8 cellular contexts compared by ENCODE assay signal in genomic region chr7:105677803-105678583, GRCh38.
DNase-seq lines count a peak whose midpoint lies in the region; ATAC-seq and TF ChIP-seq lines count a peak whose summit lies in the region.

No MANE protein-coding gene starts in this region.

- H3K4me1 ChIP-seq in body of pancreas: peaks cover 61% of the 10 kb centered on the region
- peaks cover 0 to 58% (median 37%) of the 10 kb centered on the region in 4 donors for H3K4me1 ChIP-seq in sigmoid colon

- WGBS in body of pancreas, 2 donors: 57 to 71% methylated on average over 11 of the region's 11 CpGs
- WGBS in sigmoid colon, 2 donors: 38 to 43% methylated on average over 11 of the region's 11 CpGs

- no peaks in the 10 kb centered on the region for H3K9me3 Mint-ChIP-seq in T-helper 1 cell treated with Interleukin-12 subunit alpha and Interleukin-12 subunit beta and Interleukin-4 antibody, amounts not matched to agents 30 μg/mL and 1 μg/mL, for 36 hours

- H3K4me1 Mint-ChIP-seq in T-helper 1 cell treated with Interleukin-12 subunit alpha and Interleukin-12 subunit beta and Interleukin-4 antibody, amounts not matched to agents 30 μg/mL and 1 μg/mL, for 36 hours (ENCODE audit: low read depth): peaks cover 56% of the 10 kb centered on the region

- TF ChIP-seq EP300 in sigmoid colon (IDR thresholded peaks at IDR 0.05): no peak

- TF ChIP-seq CTCF in body of pancreas (IDR thresholded peaks at IDR 0.05): no peak
- TF ChIP-seq CTCF in sigmoid colon (IDR thresholded peaks at IDR 0.05): no peak

- peaks cover 4% of the 10 kb centered on the region for H3K36me3 Mint-ChIP-seq in T-helper 1 cell treated with Interleukin-12 subunit alpha and Interleukin-12 subunit beta and Interleukin-4 antibody, amounts not matched to agents 30 μg/mL and 1 μg/mL, for 36 hours (ENCODE audit: low read depth)

- TF ChIP-seq POLR2A in GM18526 (IDR thresholded peaks at IDR 0.05; ENCODE audit: extremely low read depth, insufficient read length) (peak; percentile 32), body of pancreas (IDR thresholded peaks at IDR 0.05) (no peak), sigmoid colon (IDR thresholded peaks at IDR 0.05) (no peak)

- peak in 2 of 4 donors; percentile 41 to 55 for DNase-seq in body of pancreas
- DNase-seq in sigmoid colon: no peak
- DNase-seq in hepatic stellate cell (ENCODE audit: low spot score): no peak
- no peak for DNase-seq in COLO668 (lab: John Stamatoyannopoulos, UW; ENCODE audit: unreplicated experiment)
- DNase-seq in NCI-H128 (lab: John Stamatoyannopoulos, UW; ENCODE audit: unreplicated experiment): no peak

- no peaks in the 10 kb centered on the region for H3K27me3 Mint-ChIP-seq in T-helper 1 cell treated with Interleukin-12 subunit alpha and Interleukin-12 subunit beta and Interleukin-4 antibody, amounts not matched to agents 30 μg/mL and 1 μg/mL, for 36 hours (ENCODE audit: low read depth)

- no peaks in the 10 kb centered on the region for H3K9me3 ChIP-seq in body of pancreas
- H3K9me3 ChIP-seq in sigmoid colon: no peaks in the 10 kb centered on the region

- H3K36me3 ChIP-seq in body of pancreas (replicated peaks in 1 of 2; ENCODE audit: insufficient read depth in 1 of 2, low read depth in 2 of 2): no peaks in the 10 kb centered on the region
- no peaks in the 10 kb centered on the region for H3K36me3 ChIP-seq in sigmoid colon

- peak overlapping the region; percentile 96 for H3K27ac Mint-ChIP-seq in T-helper 1 cell treated with Interleukin-12 subunit alpha and Interleukin-12 subunit beta and Interleukin-4 antibody, amounts not matched to agents 30 μg/mL and 1 μg/mL, for 36 hours

- intact Hi-C loops in body of pancreas (cut with DNase I) (no loop called here), sigmoid colon (cut with DNase I) (no loop called here)

- H3K27ac ChIP-seq in body of pancreas (peak overlapping the region in 3 of 4 donors; percentile 6 to 59 (median 42)), sigmoid colon (peak overlapping the region; percentile 62 to 79 (median 71))

- peak overlapping the region; percentile 89 for H3K4me3 Mint-ChIP-seq in T-helper 1 cell treated with Interleukin-12 subunit alpha and Interleukin-12 subunit beta and Interleukin-4 antibody, amounts not matched to agents 30 μg/mL and 1 μg/mL, for 36 hours

- H3K27me3 ChIP-seq in body of pancreas (no peaks in the 10 kb centered on the region), sigmoid colon (no peaks in the 10 kb centered on the region)

- peak; percentile 53 for ATAC-seq in HG03045 (IDR thresholded peaks at IDR 0.05; ENCODE audit: unreplicated experiment)
- ATAC-seq in body of pancreas: no peak

- H3K4me3 ChIP-seq in body of pancreas (no peak overlapping the region), sigmoid colon (peak overlapping the region; percentile 19 to 39 (median 34))

Comparison
In these comparisons a context has a peak if more than half of its experiments do, and no peak if none do; other contexts are left out.
1. H3K4me3 ChIP-seq: peak in sigmoid colon (4 of 4); none in body of pancreas (0 of 2).